ENCODE assay signal across 2 cellular contexts in the genomic region with DNA sequence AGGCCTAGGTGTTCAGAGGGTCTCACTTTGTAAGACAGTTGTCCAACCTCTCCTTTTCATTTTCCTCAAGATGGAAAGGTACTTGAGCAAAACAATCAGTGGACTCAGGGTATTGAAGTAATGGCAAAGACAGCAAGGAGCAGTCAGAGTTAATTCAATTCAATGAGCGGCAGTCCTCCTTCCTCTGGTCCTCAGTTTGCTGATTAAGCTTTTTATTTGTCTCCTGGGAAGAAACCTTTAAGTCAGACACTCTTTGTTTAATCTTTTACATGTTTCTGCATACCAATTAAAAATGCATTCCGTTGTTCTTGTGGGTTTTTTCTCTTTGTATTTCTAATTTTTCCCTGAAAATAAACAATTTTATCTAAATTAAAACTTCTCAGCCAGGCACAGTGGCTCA.
TF ChIP-seq lines count a peak whose summit lies in the region.

No MANE protein-coding gene starts in this region.

TF ChIP-seq in A549, 52 proteins besides CTCF, POLR2A, EP300 and RAD21:
- peak; percentile 36 for TF ChIP-seq MAFK (IDR thresholded peaks at IDR 0.05; ENCODE audit: partially characterized antibody)
- no peak for TF ChIP-seq RARB (CRISPR knock-in tag; IDR thresholded peaks at IDR 0.05)

TF ChIP-seq in K562, 482 proteins besides CTCF, POLR2A, EP300 and RAD21:
- TF ChIP-seq C11orf30 (IDR thresholded peaks at IDR 0.05; ENCODE audit: low read depth): peak; percentile 20; the same call in 1 of the 2 replicates
- TF ChIP-seq ERF (CRISPR knock-in tag; IDR thresholded peaks at IDR 0.05): no peak
- TF ChIP-seq KAT2B (IDR thresholded peaks at IDR 0.05; ENCODE audit: low read depth, low read length): no peak
- TF ChIP-seq ELF1 (tag; IDR thresholded peaks at IDR 0.05): no peak
- TF ChIP-seq SRSF9 (IDR thresholded peaks at IDR 0.05; ENCODE audit: borderline replicate concordance, low read depth, low read length): no peak
- TF ChIP-seq MAFG (tag; conservative IDR thresholded peaks at IDR 0.05): 0 out of 2 replicates have a peak, but pooled peaks have one; percentile 27
- no peak for TF ChIP-seq ZSCAN29 (IDR thresholded peaks at IDR 0.05)
- no peak for TF ChIP-seq ZNF79 (CRISPR knock-in tag; IDR thresholded peaks at IDR 0.05; ENCODE audit: low read depth)
